ENCODE assay signal across 8 cellular contexts in the genomic region with DNA sequence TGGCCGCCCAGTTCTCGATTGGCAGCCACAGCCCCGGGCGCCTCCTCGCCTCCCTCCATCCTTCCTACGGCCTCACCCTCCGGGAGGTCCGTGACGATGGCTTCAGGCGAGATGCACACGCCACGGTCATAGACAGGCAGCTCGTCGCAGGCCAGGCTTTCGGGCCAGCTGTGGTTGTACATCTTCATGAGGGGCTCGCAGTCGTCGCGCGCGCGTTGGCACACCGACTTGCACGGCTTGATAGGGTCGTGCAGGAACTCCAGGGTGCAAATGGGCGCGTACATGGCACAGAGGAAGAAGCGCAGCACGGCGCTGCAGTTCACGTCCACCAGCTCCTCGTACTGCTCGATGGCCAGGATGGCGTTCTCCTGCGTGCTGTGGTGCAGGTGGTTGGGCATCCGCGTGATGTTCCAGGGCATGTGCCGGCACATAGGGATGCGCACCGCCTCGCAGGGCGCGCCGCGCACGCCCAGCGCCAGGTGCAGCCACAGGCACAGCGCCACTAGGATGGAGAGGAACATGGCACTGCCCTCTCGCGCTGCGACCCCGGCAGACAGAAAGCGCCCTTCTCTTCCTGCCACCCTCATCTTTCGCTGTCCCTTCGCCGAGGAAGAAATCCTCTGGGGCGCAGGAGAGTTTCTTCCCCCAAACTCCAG. TPM values are rescaled to one million over a fixed set of nuclear protein-coding genes. Genes with fewer than 3 reads are reported as not detected.
DNase-seq lines count a peak whose midpoint lies in the region; ATAC-seq and TF ChIP-seq lines count a peak whose summit lies in the region.

No MANE protein-coding gene starts in this region.

- ATAC-seq in HG03135 (IDR thresholded peaks at IDR 0.05; ENCODE audit: unreplicated experiment) (no peak), GM18873 (IDR thresholded peaks at IDR 0.05; ENCODE audit: low FRiP score, unreplicated experiment) (no peak)

- peaks cover 42% of the 10 kb centered on the region for H3K27me3 ChIP-seq in A673 (replicated peaks; ENCODE audit: insufficient read depth, low read depth, low read length, poor library complexity)
- peaks cover 73% of the 10 kb centered on the region for H3K27me3 ChIP-seq in HUES64 (ENCODE audit: insufficient read depth, low read length)
- H3K27me3 ChIP-seq in brain microvascular endothelial cell (replicated peaks) = no peaks in the 10 kb centered on the region
- H3K27me3 ChIP-seq in mesenchymal stem cell (ENCODE audit: control insufficient read depth in 1 of 2, insufficient read depth in 1 of 2, low read length in 2 of 2) = peaks cover 0 to 19% of the 10 kb centered on the region in 2 experiments
- no peaks in the 10 kb centered on the region for H3K27me3 ChIP-seq in vagina

- BruUV-seq in A673 (replicated peaks; lab: Mats Ljungman, UMichigan) = no TSS peak

- H4K91ac ChIP-seq in mesenchymal stem cell (ENCODE audit: low read length) = no peak overlapping the region

- no peak overlapping the region for H3K18ac ChIP-seq in mesenchymal stem cell (ENCODE audit: low read depth in 1 of 2, low read length in 2 of 2)

- POLR2A ChIA-PET in A673 (lab: Charles Lee; ENCODE audit: low non-redundant PET) = no interaction called here

- no peak overlapping the region for H2BK12ac ChIP-seq in mesenchymal stem cell (ENCODE audit: low read length in 2 of 2)

- peak overlapping the region; percentile 33 for H2AFZ ChIP-seq in mesenchymal stem cell (ENCODE audit: low read depth, low read length)

- WGBS in HUES64 = 18% methylated on average over 57 of the region's 57 CpGs
- WGBS in mesenchymal stem cell = 28% methylated on average over 57 of the region's 57 CpGs

- intact Hi-C loops in A673 (cut with micrococcal nuclease; ENCODE audit: unreplicated experiment) = loop anchor here (5.0 kb wide), 1 partner anchor 186 kb away; no protein-coding TSS in a partner anchor
- intact Hi-C loops in vagina (cut with DNase I) = no loop called here

- 0 out of 2 replicates have a peak overlapping the region, but pooled peaks have one; percentile 7 for H3K9ac ChIP-seq in HUES64 (ENCODE audit: low read depth, low read length)
- H3K9ac ChIP-seq in mesenchymal stem cell (ENCODE audit: low read length) = peak overlapping the region; percentile 90

- H2BK5ac ChIP-seq in mesenchymal stem cell (ENCODE audit: low read depth, low read length, poor library complexity, severe bottlenecking) = no peak overlapping the region

- H3K4me2 ChIP-seq in mesenchymal stem cell (ENCODE audit: low read length, poor library complexity, severe bottlenecking) = peak overlapping the region; percentile 68

- no peak overlapping the region for H3K4ac ChIP-seq in mesenchymal stem cell (ENCODE audit: low read depth in 1 of 2, low read length in 2 of 2)

- TF ChIP-seq POLR2A in vagina (IDR thresholded peaks at IDR 0.05) = no peak

- H3K9me3 ChIP-seq in A673 (ENCODE audit: low read depth, low read length, poor library complexity, severe bottlenecking) (no peaks in the 10 kb centered on the region), HUES64 (ENCODE audit: insufficient read depth, low read depth, low read length) (no peaks in the 10 kb centered on the region), mesenchymal stem cell (ENCODE audit: control insufficient read depth, low read length) (no peaks in the 10 kb centered on the region), vagina (no peaks in the 10 kb centered on the region)

- H3K36me3 ChIP-seq in A673 (ENCODE audit: insufficient read depth, low read length, poor library complexity, severe bottlenecking) (no peaks in the 10 kb centered on the region), HUES64 (ENCODE audit: insufficient read depth, low read length) (no peaks in the 10 kb centered on the region), brain microvascular endothelial cell (replicated peaks) (no peaks in the 10 kb centered on the region), mesenchymal stem cell (ENCODE audit: control insufficient read depth in 1 of 2, insufficient read depth in 2 of 2, low read depth in 1 of 2, low read length in 2 of 2) (no peaks in the 10 kb centered on the region), vagina (no peaks in the 10 kb centered on the region)

- H3K4me3 ChIP-seq in A673 (ENCODE audit: low read depth, low read length, poor library complexity, severe bottlenecking) (peak overlapping the region; percentile 43), HUES64 (ENCODE audit: low read length) (peak overlapping the region; percentile 61), brain microvascular endothelial cell (ENCODE audit: low read depth, low read length) (peak overlapping the region; percentile 50), mesenchymal stem cell (ENCODE audit: insufficient read depth in 1 of 2, low read depth in 1 of 2, low read length in 2 of 2) (peak overlapping the region; percentile 58 to 85), vagina (peak overlapping the region; percentile 64 to 81)

- H3K79me1 ChIP-seq in mesenchymal stem cell (replicated peaks; ENCODE audit: low read length, poor library complexity, severe bottlenecking) = peaks cover under 1% of the 10 kb centered on the region

- H3K23ac ChIP-seq in mesenchymal stem cell (ENCODE audit: low read length in 2 of 2) = no peak overlapping the region

- in situ Hi-C loops in brain microvascular endothelial cell (cut with HindIII; ENCODE audit: low pct_ligation_motif_present, low sequenced_read_pairs) = no loop called here

- H4K8ac ChIP-seq in mesenchymal stem cell (ENCODE audit: low read length) = no peak overlapping the region

- H2BK15ac ChIP-seq in mesenchymal stem cell (ENCODE audit: low read depth, poor library complexity, severe bottlenecking) = no peak overlapping the region

- no peak overlapping the region for H2BK120ac ChIP-seq in mesenchymal stem cell (ENCODE audit: low read depth, low read length)

- TF ChIP-seq CTCF in A673 (conservative IDR thresholded peaks at IDR 0.05; ENCODE audit: low read depth, low read length) = no peak
- no peak for TF ChIP-seq CTCF in brain microvascular endothelial cell (IDR thresholded peaks at IDR 0.05; ENCODE audit: low read depth, low read length, missing control alignments)
- no peak for TF ChIP-seq CTCF in vagina (IDR thresholded peaks at IDR 0.05)

- no peak overlapping the region for H2AK5ac ChIP-seq in mesenchymal stem cell (ENCODE audit: low read length, severe bottlenecking)

- H3K27ac ChIP-seq in A673 (ENCODE audit: low read depth, low read length, poor library complexity, severe bottlenecking) (no peak overlapping the region), HUES64 (ENCODE audit: low read depth, low read length) (no peak overlapping the region), brain microvascular endothelial cell (no peak overlapping the region), mesenchymal stem cell (ENCODE audit: low read length, poor library complexity, severe bottlenecking) (no peak overlapping the region), vagina (peak overlapping the region; percentile 94)

- DNase-seq in A673 (ENCODE audit: low spot score) = peak; percentile 4
- DNase-seq in brain microvascular endothelial cell = peak; percentile 7
- no peak for DNase-seq in mesenchymal stem cell
- DNase-seq in vagina (ENCODE audit: extremely low spot score in 2 of 2) = no peak
- no peak for DNase-seq in activated effector memory CD4-positive, alpha-beta T cell treated with anti-CD3 and anti-CD28 coated beads, Interleukin-2, amount 50 U/mL, for 16 hours

- H3K4me1 ChIP-seq in A673 (ENCODE audit: insufficient read depth, low read length, poor library complexity, severe bottlenecking) = peaks cover 15% of the 10 kb centered on the region
- H3K4me1 ChIP-seq in HUES64 (ENCODE audit: insufficient read depth, low read length) = 0 out of 2 replicates have a peak, but pooled peaks cover 3% of the 10 kb centered on the region
- H3K4me1 ChIP-seq in mesenchymal stem cell (ENCODE audit: control insufficient read depth, insufficient read depth, low read depth, low read length) = peaks cover 11% of the 10 kb centered on the region
- peaks cover 36% of the 10 kb centered on the region for H3K4me1 ChIP-seq in vagina

- CTCF ChIA-PET in A673 (lab: Charles Lee) = interaction anchor here (1.5 to 1.8 kb wide), 2 partner anchors 15 to 299 kb away, joined by 4 to 7 read pairs; no protein-coding TSS in a partner anchor

- H3K14ac ChIP-seq in mesenchymal stem cell (ENCODE audit: low read length in 2 of 2) = no peak overlapping the region

RNA-seq across cellular contexts. Expression of gene SFRP4, which starts 0.5 kb away (rescaled TPM):
- total RNA-seq in A673 (2021) (not detected in 2 replicates), vagina (56.0 TPM)
- 0.55 TPM for polyA plus RNA-seq in HUES64 (2013, experiment 1 of 2)
- polyA plus RNA-seq in HUES64 (2013, experiment 2 of 2) = 1.3 TPM
- not detected for polyA plus RNA-seq in mesenchymal stem cell (2013, experiment 1 of 2)
- not detected for polyA plus RNA-seq in mesenchymal stem cell (2013, experiment 2 of 2)

RNA-seq across cellular contexts. Expression of gene EPDR1, which starts 4.3 kb away (rescaled TPM):
- total RNA-seq in A673 (2021) (20.8 and 24.6 TPM in 2 replicates), vagina (37.6 TPM)
- 8.5 TPM for polyA plus RNA-seq in HUES64 (2013, experiment 1 of 2)
- polyA plus RNA-seq in HUES64 (2013, experiment 2 of 2) = 7.9 TPM
- 5.9 TPM for polyA plus RNA-seq in mesenchymal stem cell (2013, experiment 1 of 2)
- polyA plus RNA-seq in mesenchymal stem cell (2013, experiment 2 of 2) = 6.6 TPM

Comparison
In these comparisons a context has a peak if more than half of its experiments do, and no peak if none do; other contexts are left out.
1. DNase-seq: peak in A673 (single experiment) and brain microvascular endothelial cell (single experiment); none in mesenchymal stem cell (single experiment), vagina (0 of 2) and activated effector memory CD4-positive, alpha-beta T cell treated with anti-CD3 and anti-CD28 coated beads, Interleukin-2, amount 50 U/mL, for 16 hours (single experiment).
2. RNA of gene SFRP4, which starts 0.5 kb away (total RNA-seq): 56.0 TPM in vagina (single experiment); not detected in A673; every median in the first group is over 10 times any median in the second.
3. Peak in every context shown above with its lines, with median percentiles within 50 percentile points of each other: H3K4me3 ChIP-seq.